In the genomic region with DNA sequence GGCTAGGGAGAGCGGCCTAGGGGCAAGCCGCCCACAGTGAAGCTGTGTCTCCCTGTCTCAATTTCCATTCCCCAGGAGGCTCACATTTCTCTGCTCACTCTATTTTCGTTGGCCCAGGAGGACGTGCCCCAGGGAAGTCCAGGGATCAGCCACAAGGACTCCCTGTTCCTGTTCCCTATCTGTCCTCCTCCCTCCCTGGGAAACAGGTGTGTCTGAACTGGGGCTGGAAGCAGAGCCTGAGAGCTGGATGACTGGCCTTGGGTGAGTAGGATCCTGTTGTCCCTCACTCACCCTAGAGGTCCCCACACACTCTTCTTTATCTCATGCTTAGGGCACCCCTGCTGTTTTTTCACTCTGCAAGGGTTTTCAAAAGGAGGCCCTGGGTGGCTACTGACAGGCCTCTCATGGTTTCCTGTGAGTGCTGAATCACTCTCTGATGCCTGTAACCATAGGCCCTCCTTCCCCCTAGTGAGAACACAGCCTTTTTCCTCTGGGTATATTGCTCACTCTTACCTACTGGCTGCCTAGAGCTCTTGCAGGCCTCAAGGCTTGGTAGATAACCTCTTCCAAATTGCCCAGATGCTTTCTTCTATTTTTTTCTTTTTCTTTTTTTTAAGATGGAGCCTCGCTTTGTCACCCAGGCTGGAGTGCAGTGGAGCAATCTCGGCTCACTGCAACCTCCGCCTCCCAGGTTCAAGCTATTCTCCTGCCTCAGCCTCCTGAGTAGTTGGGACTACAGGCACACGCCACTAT, we compare ENCODE assay signal across 8 cellular contexts. TPM values are rescaled to one million over a fixed set of nuclear protein-coding genes. Genes with fewer than 3 reads are reported as not detected.
A peak's percentile ranks its signal among the peaks of the same experiment; 100 is the strongest.
DNase-seq lines count a peak whose midpoint lies in the region; ATAC-seq lines count a peak whose summit lies in the region.

No MANE protein-coding gene starts in this region.

- H3K36me3 ChIP-seq in iPS-15b (ENCODE audit: control insufficient read depth, insufficient read depth, low read length) (no peaks in the 10 kb centered on the region), aorta (ENCODE audit: control insufficient read depth in 1 of 2, insufficient read depth in 2 of 2, low read length in 1 of 2) (no peaks in the 10 kb centered on the region)

- peaks cover 4% of the 10 kb centered on the region for H3K9me3 Mint-ChIP-seq in activated T-cell treated with anti-CD3 and anti-CD28 coated beads, Interleukin-2, amount 50 U/mL, for 24 hours

- H3K27me3 ChIP-seq in iPS-15b (ENCODE audit: control insufficient read depth, insufficient read depth, low read length) (no peaks in the 10 kb centered on the region), aorta (ENCODE audit: control insufficient read depth in 1 of 2, insufficient read depth in 2 of 2, low read length in 1 of 2) (no peaks in the 10 kb centered on the region)

- no peak for ATAC-seq in aorta (ENCODE audit: low FRiP score)
- ATAC-seq in HG03432 (IDR thresholded peaks at IDR 0.05; ENCODE audit: unreplicated experiment): no peak

- H3K4me3 ChIP-seq in iPS-15b (ENCODE audit: low read depth, low read length) (no peak overlapping the region), aorta (ENCODE audit: low read length in 2 of 2) (no peak overlapping the region)

- H3K9ac ChIP-seq in iPS-15b (ENCODE audit: low read depth, low read length): peak overlapping the region; percentile 26

- no peaks in the 10 kb centered on the region for H3K27me3 Mint-ChIP-seq in activated T-cell treated with anti-CD3 and anti-CD28 coated beads, Interleukin-2, amount 50 U/mL, for 24 hours

- peak overlapping the region; percentile 53 for H3K4me3 Mint-ChIP-seq in activated T-cell treated with anti-CD3 and anti-CD28 coated beads, Interleukin-2, amount 50 U/mL, for 24 hours

- peaks cover 60% of the 10 kb centered on the region for H3K4me1 Mint-ChIP-seq in activated T-cell treated with anti-CD3 and anti-CD28 coated beads, Interleukin-2, amount 50 U/mL, for 24 hours (ENCODE audit: low read depth)

- H3K27ac Mint-ChIP-seq in activated T-cell treated with anti-CD3 and anti-CD28 coated beads, Interleukin-2, amount 50 U/mL, for 24 hours: peak overlapping the region; percentile 98

- no peaks in the 10 kb centered on the region for H3K9me3 ChIP-seq in iPS-15b (ENCODE audit: control insufficient read depth, insufficient read depth, low read length)
- H3K9me3 ChIP-seq in aorta (ENCODE audit: control insufficient read depth, low read length): no peaks in the 10 kb centered on the region

- H3K36me3 Mint-ChIP-seq in activated T-cell treated with anti-CD3 and anti-CD28 coated beads, Interleukin-2, amount 50 U/mL, for 24 hours (ENCODE audit: low read depth): peaks cover 29% of the 10 kb centered on the region

- 67 to 71% methylated on average over 8 of the region's 8 CpGs for WGBS in aorta, 2 donors

- intact Hi-C loops in aorta (cut with DNase I): no loop called here

- DNase-seq in stimulated activated CD4-positive, alpha-beta T cell treated with anti-CD3 and anti-CD28 coated beads, Interleukin-1b, Interleukin-23, amount 100 ng/mL, for 48 hours: peak; percentile 80
- DNase-seq in stimulated activated CD4-positive, alpha-beta T cell treated with anti-CD3 and anti-CD28 coated beads, Interleukin-12 subunit alpha, Interleukin-12 subunit beta, amount 100 ng/mL, for 4 hours: no peak
- DNase-seq in activated T-cell treated with anti-CD3 and anti-CD28 coated beads, Interleukin-2, amount 50 U/mL, for 24 hours: peak; percentile 70
- DNase-seq in aorta: peak; percentile 24 to 35
- no peak for DNase-seq in middle frontal gyrus (ENCODE audit: extremely low spot score, low spot score)
- no peak for DNase-seq in DMS153 treated with DMSO at 0.1 percent for 48 hours (lab: John Stamatoyannopoulos, UW; ENCODE audit: unreplicated experiment)

- peak overlapping the region in 1 of 2 donors; percentile 1 for H3K27ac ChIP-seq in aorta (ENCODE audit: low read depth in 1 of 2, low read length in 2 of 2)

- peaks cover 18% of the 10 kb centered on the region for H3K4me1 ChIP-seq in iPS-15b (ENCODE audit: control insufficient read depth, insufficient read depth, low read length)
- H3K4me1 ChIP-seq in aorta (ENCODE audit: control insufficient read depth in 1 of 2, insufficient read depth in 2 of 2, low read length in 2 of 2): no peaks in the 10 kb centered on the region

RNA-seq across cellular contexts. Expression of a gene that starts 3.3 kb away (rescaled TPM):
- total RNA-seq in aorta: 10 to 100 TPM; 28.4 to 28.8 TPM
- polyA plus RNA-seq in aorta: 10 to 100 TPM; 24.2 to 29.9 TPM

RNA-seq across cellular contexts. Expression of a gene that starts 4.0 kb away (rescaled TPM):
- total RNA-seq in aorta: 10 to 100 TPM; 43.4 to 67.9 TPM
- 10 to 100 TPM; 29.9 to 53.1 TPM for polyA plus RNA-seq in aorta

RNA-seq across cellular contexts. Expression of a gene that starts 19.4 kb away (rescaled TPM):
- 10 to 100 TPM; 52.5 to 56.9 TPM for total RNA-seq in aorta
- polyA plus RNA-seq in aorta: 10 to 100 TPM; 18.8 to 29.0 TPM

RNA-seq across cellular contexts. Expression of a gene that starts 37.3 kb away (rescaled TPM):
- under 1 TPM; 0.21 to 0.55 TPM for total RNA-seq in aorta
- not detected for polyA plus RNA-seq in aorta

Comparison
In these comparisons a context has a peak if more than half of its experiments do, and no peak if none do; other contexts are left out.
1. DNase-seq: peak in stimulated activated CD4-positive, alpha-beta T cell treated with anti-CD3 and anti-CD28 coated beads, Interleukin-1b, Interleukin-23, amount 100 ng/mL, for 48 hours (single experiment), activated T-cell treated with anti-CD3 and anti-CD28 coated beads, Interleukin-2, amount 50 U/mL, for 24 hours (single experiment) and aorta (2 of 2); none in stimulated activated CD4-positive, alpha-beta T cell treated with anti-CD3 and anti-CD28 coated beads, Interleukin-12 subunit alpha, Interleukin-12 subunit beta, amount 100 ng/mL, for 4 hours (single experiment), middle frontal gyrus (single experiment) and DMS153 treated with DMSO at 0.1 percent for 48 hours (single experiment).